ENCODE assay signal across 21 cellular contexts in the genomic region with DNA sequence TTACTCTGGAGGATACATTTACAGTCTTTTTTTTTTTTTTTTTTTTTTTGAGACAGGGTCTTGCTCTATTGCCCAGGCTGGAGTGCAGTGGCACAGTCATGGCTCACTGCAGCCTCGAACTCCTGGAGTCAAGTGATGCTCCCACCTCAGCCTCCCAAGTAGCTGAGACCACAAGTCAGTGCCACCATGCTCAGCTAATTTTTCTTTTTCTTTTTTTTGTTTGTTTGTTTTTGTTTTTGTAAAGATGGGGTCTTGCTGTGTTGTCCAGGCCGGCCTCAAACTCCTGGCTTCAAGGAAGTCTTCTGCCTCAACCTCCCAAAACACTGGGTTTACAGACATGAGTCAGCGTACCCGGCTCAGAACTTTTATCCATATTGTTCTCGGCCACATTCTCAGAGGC.
A peak's percentile ranks its signal among the peaks of the same experiment; 100 is the strongest.
DNase-seq lines count a peak whose midpoint lies in the region; ATAC-seq, FAIRE-seq and TF ChIP-seq lines count a peak whose summit lies in the region.
"Had no signal": no experiment of that assay in that cellular context is flagged by ENCODE, and none has a peak within 500 bp of the region (broad histone marks: within the 10 kb centered on the region; RNA-seq: fewer than 3 reads in every experiment).

No MANE protein-coding gene starts in this region.

- H3K27ac Mint-ChIP-seq in CD4-positive, alpha-beta memory T cell, result no peak overlapping the region
- H3K27ac Mint-ChIP-seq: GM23338, HFFc6 had no signal

- POLR2A ChIA-PET in HepG2 (lab: Yijun Ruan, JAX), result no interaction called here
- POLR2A ChIA-PET in CD4-positive, alpha-beta memory T cell (lab: Charles Lee; ENCODE audit: partially characterized antibody), result no interaction called here

- 95% methylated on average over 5 of the region's 5 CpGs for WGBS in HepG2 (ENCODE audit: low lambda C conversion rate)
- WGBS in right lobe of liver (ENCODE audit: insufficient coverage, low coverage, low lambda C conversion rate, missing lambda C conversion rate), result 82% methylated on average over 5 of the region's 5 CpGs

- H3K4me1 Mint-ChIP-seq in CD4-positive, alpha-beta memory T cell, result no peaks in the 10 kb centered on the region

- H3K4me3 ChIP-seq in HepG2 (replicated peaks in 1 of 3; ENCODE audit: insufficient read depth in 1 of 3, low read depth in 2 of 3, low read length in 3 of 3) (no peak overlapping the region), right lobe of liver (no peak overlapping the region), muscle layer of colon (ENCODE audit: low read depth in 1 of 2, low read length in 2 of 2) (no peak overlapping the region), rectal smooth muscle tissue (ENCODE audit: low read length) (no peak overlapping the region), vagina (no peak overlapping the region)
- no peak overlapping the region for H3K4me3 ChIP-seq in CD4-positive, alpha-beta memory T cell (ENCODE audit: low read length in 2 of 2)
- H3K4me3 ChIP-seq: GM12878, GM23338 had no signal

- H3K4me1 ChIP-seq in HepG2 (ENCODE audit: insufficient read depth, low read length) (peaks cover 24% of the 10 kb centered on the region), right lobe of liver (peaks cover 0 to 20% (median 4%) of the 10 kb centered on the region in 4 donors), muscle layer of colon (ENCODE audit: insufficient read depth, low read length) (peaks cover 52% of the 10 kb centered on the region), rectal smooth muscle tissue (ENCODE audit: control insufficient read depth, insufficient read depth, low read length) (peaks cover 11% of the 10 kb centered on the region), vagina (peaks cover 15% of the 10 kb centered on the region)
- H3K4me1 ChIP-seq in CD4-positive, alpha-beta memory T cell (ENCODE audit: insufficient read depth, low read length), result no peaks in the 10 kb centered on the region

- H3K27ac ChIP-seq in HepG2 (ENCODE audit: extremely low read length, insufficient read depth, low read length), result no peak overlapping the region
- no peak overlapping the region for H3K27ac ChIP-seq in right lobe of liver
- H3K27ac ChIP-seq in muscle layer of colon (ENCODE audit: low read depth, low read length), result peak overlapping the region; percentile 4
- peak overlapping the region; percentile 72 for H3K27ac ChIP-seq in rectal smooth muscle tissue (ENCODE audit: low read depth, low read length)
- peak overlapping the region; percentile 42 for H3K27ac ChIP-seq in vagina
- no peak overlapping the region for H3K27ac ChIP-seq in CD4-positive, alpha-beta memory T cell (ENCODE audit: low read depth, low read length)

- H4K20me1 ChIP-seq in HepG2 (ENCODE audit: insufficient read depth, low read length), result peaks cover 26% of the 10 kb centered on the region; the same call in 1 of the 2 replicates

- H3K36me3 ChIP-seq in HepG2 (replicated peaks in 1 of 2; ENCODE audit: control insufficient read depth in 1 of 2, insufficient read depth in 2 of 2, low read length in 2 of 2) (no peaks in the 10 kb centered on the region; a peak in 1 of 5 replicates), right lobe of liver (no peaks in the 10 kb centered on the region), muscle layer of colon (ENCODE audit: insufficient read depth, low read length) (no peaks in the 10 kb centered on the region), rectal smooth muscle tissue (ENCODE audit: control insufficient read depth, insufficient read depth, low read length) (no peaks in the 10 kb centered on the region), vagina (no peaks in the 10 kb centered on the region)
- no peaks in the 10 kb centered on the region for H3K36me3 ChIP-seq in CD4-positive, alpha-beta memory T cell (ENCODE audit: insufficient read depth, low read length)

- CTCF ChIA-PET in HepG2 (lab: Yijun Ruan, JAX; ENCODE audit: low intra/inter-chr PET ratio, low total read pairs), result no interaction called here
- CTCF ChIA-PET in CD4-positive, alpha-beta memory T cell (lab: Charles Lee; ENCODE audit: partially characterized antibody), result interaction anchor here (0.7 to 1.0 kb wide), 2 partner anchors 48 to 112 kb away, joined by 3 to 4 read pairs; no protein-coding TSS in a partner anchor

- H3K27me3 Mint-ChIP-seq in CD4-positive, alpha-beta memory T cell, result peaks cover 5 to 12% of the 10 kb centered on the region in 2 donors

- TF ChIP-seq CTCF in HepG2 (CRISPR knock-in tag; IDR thresholded peaks at IDR 0.05) (no peak), right lobe of liver (IDR thresholded peaks at IDR 0.05) (no peak), vagina (IDR thresholded peaks at IDR 0.05) (no peak)

- H3K9me3 Mint-ChIP-seq in CD4-positive, alpha-beta memory T cell, result peaks cover 0 to 2% (median 0%) of the 10 kb centered on the region in 8 donors
- H3K9me3 Mint-ChIP-seq: CD8-positive, alpha-beta memory T cell; GM23338; H9 had no signal

- peaks cover 46% of the 10 kb centered on the region for H3K79me2 ChIP-seq in HepG2 (ENCODE audit: insufficient read depth, low read length)

- ATAC-seq in HepG2, result no peak
- ATAC-seq in right lobe of liver, result no peak
- ATAC-seq: GM12878, GM23338, HCT116 had no signal

- H3K4me2 ChIP-seq in HepG2 (ENCODE audit: low read depth, low read length), result no peak overlapping the region
- H3K4me2 ChIP-seq: GM23338 had no signal

- no peak for TF ChIP-seq POLR2A in HepG2 (IDR thresholded peaks at IDR 0.05; ENCODE audit: insufficient read depth in 1 of 2, low read depth in 2 of 2, low read length in 2 of 2)
- no peak for TF ChIP-seq POLR2A in right lobe of liver (IDR thresholded peaks at IDR 0.05)
- no peak for TF ChIP-seq POLR2A in vagina (IDR thresholded peaks at IDR 0.05)

- DNase-seq in HepG2 (ENCODE audit: low spot score), result no peak
- no peak for DNase-seq in right lobe of liver
- DNase-seq in vagina (ENCODE audit: extremely low spot score in 2 of 2), result no peak
- DNase-seq in NCI-H2227 (lab: John Stamatoyannopoulos, UW; ENCODE audit: unreplicated experiment), result no peak
- DNase-seq in UCSD-AML1 (lab: John Stamatoyannopoulos, UW; ENCODE audit: unreplicated experiment), result no peak
- DNase-seq in CD4-positive, alpha-beta memory T cell, result no peak
- DNase-seq: C1 segment of cervical spinal cord; CD8-positive, alpha-beta memory T cell; DMS 273 treated with DMSO at 0.1 percent for 48 hours; DMS79; EL; GDM1; H9; HFFc6 had no signal

- intact Hi-C loops in HepG2 (cut with micrococcal nuclease; ENCODE audit: unreplicated experiment), result no loop called here
- intact Hi-C loops in right lobe of liver (cut with DNase I), result no loop called here
- intact Hi-C loops in vagina (cut with DNase I), result no loop called here
- intact Hi-C loops in CD4-positive, alpha-beta memory T cell (cut with micrococcal nuclease), result loop anchor here (5.0 kb wide), 1 partner anchor 57 kb away; no protein-coding TSS in a partner anchor

- no peaks in the 10 kb centered on the region for H3K36me3 Mint-ChIP-seq in CD4-positive, alpha-beta memory T cell
- H3K36me3 Mint-ChIP-seq: CD8-positive, alpha-beta memory T cell had no signal

- no peak overlapping the region for H3K9ac ChIP-seq in HepG2 (ENCODE audit: insufficient read depth, low read depth, low read length)
- no peak overlapping the region for H3K9ac ChIP-seq in muscle layer of colon (ENCODE audit: low read length)
- no peak overlapping the region for H3K9ac ChIP-seq in rectal smooth muscle tissue (ENCODE audit: low read length)

- no peak for FAIRE-seq in HepG2 (lab: Jason Lieb, UNC)
- FAIRE-seq: D721Med, GM12878, GM19239 had no signal

- H3K9me3 ChIP-seq in HepG2 (ENCODE audit: low read length) (no peaks in the 10 kb centered on the region), right lobe of liver (no peaks in the 10 kb centered on the region), muscle layer of colon (ENCODE audit: low read length) (no peaks in the 10 kb centered on the region), vagina (no peaks in the 10 kb centered on the region)
- no peaks in the 10 kb centered on the region for H3K9me3 ChIP-seq in CD4-positive, alpha-beta memory T cell (ENCODE audit: control insufficient read depth in 1 of 2, low read length in 2 of 2)

- TF ChIP-seq RAD21 in HepG2 (CRISPR knock-in tag; IDR thresholded peaks at IDR 0.05), result no peak

- no peak overlapping the region for H2AFZ ChIP-seq in HepG2 (ENCODE audit: low read length)
- H2AFZ ChIP-seq: GM23338 had no signal

- no peak for TF ChIP-seq EP300 in HepG2 (IDR thresholded peaks at IDR 0.05; ENCODE audit: low read depth in 2 of 2, low read length in 2 of 2)
- TF ChIP-seq EP300 in HepG2 (CRISPR knock-in tag; IDR thresholded peaks at IDR 0.05; ENCODE audit: borderline replicate concordance), result no peak

- BruUV-seq in HepG2 (replicated peaks; lab: Mats Ljungman, UMichigan), result no TSS peak

- in situ Hi-C loops in HepG2 (cut with HindIII; ENCODE audit: extremely low pct_ligation_motif_present, low pct_unique_long_range_greater_than_20kb), result no loop called here

- no peaks in the 10 kb centered on the region for H3K27me3 ChIP-seq in HepG2 (ENCODE audit: control insufficient read depth in 1 of 2, insufficient read depth in 2 of 2, low read length in 2 of 2)
- no peaks in the 10 kb centered on the region for H3K27me3 ChIP-seq in right lobe of liver
- no peaks in the 10 kb centered on the region for H3K27me3 ChIP-seq in muscle layer of colon (ENCODE audit: control insufficient read depth in 1 of 2, insufficient read depth in 2 of 2, low read length in 2 of 2)
- no peaks in the 10 kb centered on the region for H3K27me3 ChIP-seq in rectal smooth muscle tissue (ENCODE audit: control insufficient read depth, insufficient read depth, low read length)
- H3K27me3 ChIP-seq in vagina, result no peaks in the 10 kb centered on the region
- no peaks in the 10 kb centered on the region for H3K27me3 ChIP-seq in CD4-positive, alpha-beta memory T cell (ENCODE audit: insufficient read depth, low read length)

- no peak overlapping the region for H3K4me3 Mint-ChIP-seq in CD4-positive, alpha-beta memory T cell
- H3K4me3 Mint-ChIP-seq: CD8-positive, alpha-beta memory T cell; GM23338; H9; HFFc6 had no signal

TF ChIP-seq in HepG2, 621 proteins besides CTCF, POLR2A, EP300 and RAD21:
- TF ChIP-seq EED (CRISPR knock-in tag; IDR thresholded peaks at IDR 0.05), result no peak
- peak; percentile 66 for TF ChIP-seq ZNF121 (CRISPR knock-in tag; IDR thresholded peaks at IDR 0.05)

Comparison
In these comparisons a context has a peak if more than half of its experiments do, and no peak if none do; other contexts are left out.
1. H3K27ac ChIP-seq: peak in muscle layer of colon (single experiment), rectal smooth muscle tissue (single experiment) and vagina (single experiment); none in HepG2 (single experiment), right lobe of liver (0 of 3) and CD4-positive, alpha-beta memory T cell (single experiment).